Comparison of ENCODE assay signal across 18 cellular contexts in the genomic region with DNA sequence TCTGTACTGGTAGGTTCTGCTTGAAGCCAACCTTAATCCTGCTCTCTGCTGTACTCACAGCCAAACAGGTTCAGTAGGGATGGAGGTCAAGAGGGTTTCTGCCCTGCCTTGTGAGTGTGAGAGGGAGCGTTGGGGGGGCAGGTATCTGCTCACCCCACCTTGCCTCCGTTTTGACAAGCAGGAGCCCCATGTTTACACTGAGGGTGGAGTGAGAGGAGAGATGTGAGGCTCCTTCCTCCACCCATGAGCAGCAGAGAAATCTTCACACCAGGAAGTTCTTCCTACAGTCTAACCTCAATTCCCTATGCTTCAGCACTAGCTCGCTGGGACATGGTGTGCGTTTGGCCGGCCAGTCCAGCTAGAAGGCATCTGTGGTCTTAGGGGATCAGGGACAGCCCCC. TPM values are rescaled to one million over a fixed set of nuclear protein-coding genes. Genes with fewer than 3 reads are reported as not detected.
DNase-seq lines count a peak whose midpoint lies in the region; ATAC-seq and TF ChIP-seq lines count a peak whose summit lies in the region.
"Had no signal": no experiment of that assay in that cellular context is flagged by ENCODE, and none has a peak within 500 bp of the region (broad histone marks: within the 10 kb centered on the region; RNA-seq: fewer than 3 reads in every experiment).

No MANE protein-coding gene starts in this region.

- CTCF ChIA-PET in IMR-90 (lab: Yijun Ruan, JAX) (interaction anchor here (1.6 kb wide), 1 partner anchor 15 kb away, joined by 3 read pairs; no protein-coding TSS in a partner anchor), WTC11 (lab: Charles Lee) (interaction anchor here (0.8 to 3.6 kb wide), 6 partner anchors 12 to 120 kb away, joined by 3 to 23 read pairs (median 4); no protein-coding TSS in a partner anchor)

- peak overlapping the region; percentile 99 for H4K91ac ChIP-seq in IMR-90 (ENCODE audit: insufficient read depth, low read depth, low read length)

- peak overlapping the region; percentile 94 for H2AK9ac ChIP-seq in IMR-90 (replicated peaks; ENCODE audit: low read depth, low read length, poor library complexity)

- no peak overlapping the region for H3K4me2 ChIP-seq in IMR-90 (ENCODE audit: low read depth, low read length)
- H3K4me2 ChIP-seq: KMS-11 had no signal

- peak overlapping the region; percentile 26 for H3K23ac ChIP-seq in IMR-90 (ENCODE audit: low read depth, low read length)

- no peaks in the 10 kb centered on the region for H3K27me3 Mint-ChIP-seq in WTC11 (ENCODE audit: low read depth)

- H3K9me3 ChIP-seq in IMR-90 (ENCODE audit: control insufficient read depth, insufficient read depth, low read length) (no peaks in the 10 kb centered on the region), esophagus squamous epithelium (no peaks in the 10 kb centered on the region), HAP-1 (no peaks in the 10 kb centered on the region)
- H3K9me3 ChIP-seq: MG63 had no signal

- peak overlapping the region; percentile 5 for H3K27ac ChIP-seq in IMR-90 (ENCODE audit: insufficient read depth, low read length)
- peak overlapping the region in 3 of 4 donors; percentile 35 to 76 (median 72) for H3K27ac ChIP-seq in esophagus squamous epithelium
- H3K27ac ChIP-seq: HL-60, KMS-11 had no signal

- H4K8ac ChIP-seq in IMR-90 (ENCODE audit: low read depth in 2 of 2, low read length in 2 of 2) = peak overlapping the region; percentile 92 to 97; a peak in 3 of 4 replicates

- H3K27me3 ChIP-seq in IMR-90 (ENCODE audit: control insufficient read depth, insufficient read depth, low read length) (no peaks in the 10 kb centered on the region), esophagus squamous epithelium (no peaks in the 10 kb centered on the region), HAP-1 (ENCODE audit: low read depth) (no peaks in the 10 kb centered on the region)
- H3K27me3 ChIP-seq: MG63 had no signal

- ATAC-seq in IMR-90 (ENCODE audit: low read depth) (no peak), WTC11 (no peak), HG02852 (IDR thresholded peaks at IDR 0.05; ENCODE audit: unreplicated experiment) (no peak)

- TF ChIP-seq POLR2A in IMR-90 (IDR thresholded peaks at IDR 0.05; ENCODE audit: low read depth, low read length) (no peak), esophagus squamous epithelium (IDR thresholded peaks at IDR 0.05) (no peak)

- H2AFZ ChIP-seq in IMR-90 (replicated peaks; ENCODE audit: low read length, poor library complexity) = peak overlapping the region; percentile 76

- BruUV-seq in IMR-90 (replicated peaks; lab: Mats Ljungman, UMichigan) = no TSS peak

- H2AK5ac ChIP-seq in IMR-90 (ENCODE audit: low read depth, low read length) = peak overlapping the region; percentile 79

- H3K36me3 ChIP-seq in IMR-90 (ENCODE audit: control insufficient read depth, insufficient read depth, low read length) (no peaks in the 10 kb centered on the region), esophagus squamous epithelium (peaks cover 0 to under 1% (median 0%) of the 10 kb centered on the region in 3 donors), HAP-1 (replicated peaks) (no peaks in the 10 kb centered on the region)

- dilution Hi-C loops in IMR-90 (cut with HindIII; ENCODE audit: low sequenced_read_pairs, unreplicated experiment) = no loop called here

- no peak overlapping the region for H3K4me3 Mint-ChIP-seq in WTC11

- peak overlapping the region; percentile 72 for H2BK15ac ChIP-seq in IMR-90 (ENCODE audit: low read depth, low read length)

- POLR2A ChIA-PET in IMR-90 (lab: Charles Lee; ENCODE audit: unreplicated experiment) = no interaction called here
- POLR2A ChIA-PET in WTC11 (lab: Charles Lee) = no interaction called here

- H3K14ac ChIP-seq in IMR-90 (replicated peaks; ENCODE audit: low read depth, low read length) = peak overlapping the region; percentile 93

- peaks cover 0 to 71% of the 10 kb centered on the region in 2 experiments; a peak in 3 of 4 replicates for H3K79me1 ChIP-seq in IMR-90 (ENCODE audit: low read depth in 1 of 2, low read length in 2 of 2)

- peak overlapping the region; percentile 99 for H3K4ac ChIP-seq in IMR-90 (ENCODE audit: low read depth, low read length)

- no peak for TF ChIP-seq RAD21 in IMR-90 (IDR thresholded peaks at IDR 0.05; ENCODE audit: low read length)

- peak overlapping the region; percentile 53 for H3K18ac ChIP-seq in IMR-90 (ENCODE audit: low read depth, low read length)

- peak overlapping the region; percentile 99 for H2BK5ac ChIP-seq in IMR-90 (ENCODE audit: low read depth, low read length, poor library complexity, severe bottlenecking)

- no peaks in the 10 kb centered on the region for H3K36me3 Mint-ChIP-seq in WTC11

- H3K4me1 Mint-ChIP-seq in WTC11 = peaks cover 21% of the 10 kb centered on the region

- peak overlapping the region; percentile 100 for H2BK120ac ChIP-seq in IMR-90 (ENCODE audit: low read depth, low read length)

- H4K5ac ChIP-seq in IMR-90 (ENCODE audit: low read depth, low read length) = peak overlapping the region; percentile 64

- no peaks in the 10 kb centered on the region for H4K20me1 ChIP-seq in IMR-90 (ENCODE audit: insufficient read depth, low read length)

- H3K4me3 ChIP-seq in IMR-90 (ENCODE audit: insufficient read depth, low read depth, low read length) (no peak overlapping the region), esophagus squamous epithelium (no peak overlapping the region), HAP-1 (no peak overlapping the region)
- H3K4me3 ChIP-seq: MG63 had no signal

- no peak for TF ChIP-seq CTCF in IMR-90 (conservative IDR thresholded peaks at IDR 0.05; ENCODE audit: low read depth, low read length)
- TF ChIP-seq CTCF in WTC11 (IDR thresholded peaks at IDR 0.05) = no peak
- TF ChIP-seq CTCF in esophagus squamous epithelium (IDR thresholded peaks at IDR 0.05) = no peak

- H3K56ac ChIP-seq in IMR-90 (ENCODE audit: extremely low read depth, insufficient read depth, low read length) = peak overlapping the region; percentile 30; the same call in 1 of the 2 replicates

- no peak overlapping the region for H3K27ac Mint-ChIP-seq in WTC11

- H3K9ac ChIP-seq in IMR-90 (ENCODE audit: low read depth, low read length) = no peak overlapping the region
- H3K9ac ChIP-seq: KMS-11 had no signal

- DNase-seq in IMR-90 = no peak
- no peak for DNase-seq in WTC11 (ENCODE audit: low spot score)
- DNase-seq in esophagus squamous epithelium (lab: John Stamatoyannopoulos, UW) = no peak
- no peak for DNase-seq in HAP-1 (ENCODE audit: low spot score in 2 of 2)
- DNase-seq in NCI-H2107 (lab: John Stamatoyannopoulos, UW) = no peak
- DNase-seq in effector CD4-positive, alpha-beta T cell = no peak
- DNase-seq: DMS 273 treated with DMSO at 0.1 percent for 48 hours, MG63, NCI-H1092 treated with DMSO at 0.1 percent for 48 hours, NCI-H1694 treated with DMSO at 0.1 percent for 48 hours, NCI-H2171, NCI-H510A, RPMI8226 had no signal

- in situ Hi-C loops in IMR-90 (cut with MboI; ENCODE audit: low sequenced_read_pairs) (no loop called here), HAP-1 (cut with MboI; ENCODE audit: low sequenced_read_pairs) (no loop called here)

- intact Hi-C loops in IMR-90 (cut with micrococcal nuclease) (no loop called here), esophagus squamous epithelium (cut with DNase I) (no loop called here)

- H3K9me3 Mint-ChIP-seq in WTC11 = no peaks in the 10 kb centered on the region

- H3K4me1 ChIP-seq in IMR-90 (ENCODE audit: control insufficient read depth, insufficient read depth, low read length) (peaks cover 65% of the 10 kb centered on the region), esophagus squamous epithelium (peaks cover 48 to 100% (median 49%) of the 10 kb centered on the region in 3 donors), HAP-1 (no peaks in the 10 kb centered on the region)

- H3K9me1 ChIP-seq in IMR-90 (ENCODE audit: insufficient read depth, low read length) = peaks cover 68% of the 10 kb centered on the region

- H2BK20ac ChIP-seq in IMR-90 (ENCODE audit: low read depth, low read length) = peak overlapping the region; percentile 99

- no CpG with 5 or more reads among the region's 5 CpGs for WGBS in IMR-90 (ENCODE audit: extremely low coverage in 2 of 2, insufficient read length in 1 of 2), 2 experiments
- WGBS in esophagus squamous epithelium, 2 donors = 95% methylated on average over 5 of the region's 5 CpGs; no CpG with 5 or more reads in 1 of the 2 donors

TF ChIP-seq in IMR-90, 13 proteins besides CTCF, POLR2A, EP300 and RAD21 (continues in another document):
- no peak for TF ChIP-seq NFE2L2 (IDR thresholded peaks at IDR 0.05; ENCODE audit: low read depth, low read length)
- no peak for TF ChIP-seq CHD1 (IDR thresholded peaks at IDR 0.05; ENCODE audit: low read depth, low read length)
- TF ChIP-seq RCOR1 (IDR thresholded peaks at IDR 0.05; ENCODE audit: insufficient replicate concordance, low read length) = no peak

TF ChIP-seq in WTC11, 78 proteins besides CTCF, POLR2A, EP300 and RAD21:
- TF ChIP-seq GTF2I (CRISPR knock-in tag; conservative IDR thresholded peaks at IDR 0.05) (0 out of 2 replicates have a peak, but pooled peaks have one; percentile 34), RELA (CRISPR knock-in tag; IDR thresholded peaks at IDR 0.05; ENCODE audit: borderline replicate concordance) (no peak)

RNA-seq across cellular contexts. Expression of a gene that starts 4.2 kb away (rescaled TPM):
- total RNA-seq in IMR-90 (2012; rRNA removed) = 0.54 and 0.56 TPM in 2 replicates
- polyA plus RNA-seq in IMR-90 (2012; rRNA removed) = 3.4 TPM in 2 replicates
- 1.2 and 2.4 TPM in 2 replicates for polyA plus RNA-seq in IMR-90 (2012; cell fraction: cytosol; rRNA removed)
- 14.7 and 18.0 TPM in 2 replicates for polyA plus RNA-seq in IMR-90 (2012; cell fraction: nucleus; rRNA removed; ENCODE audit: low replicate concordance)
- total RNA-seq in WTC11 (2021) = 0.09 to 0.11 TPM (median 0.11 TPM) in 3 replicates
- total RNA-seq in esophagus squamous epithelium = 10 to 100 TPM; 11.4 to 39.6 (median 16.5) TPM
- total RNA-seq: H7; T-helper 1 cell treated with Interleukin-12 subunit alpha and Interleukin-12 subunit beta and Interleukin-4 antibody, amounts not matched to agents 30 ng/mL and 1 ng/mL, for 36 hours had no signal

RNA-seq across cellular contexts. Expression of a gene that starts 45.4 kb away (rescaled TPM):
- 0.54 and 1.4 TPM in 2 replicates for total RNA-seq in IMR-90 (2012; rRNA removed)
- polyA plus RNA-seq in IMR-90 (2012; rRNA removed) = 1.4 and 1.7 TPM in 2 replicates
- polyA plus RNA-seq in IMR-90 (2012; cell fraction: cytosol; rRNA removed) = 2.5 and 3.4 TPM in 2 replicates
- 0.60 and 1.7 TPM in 2 replicates for polyA plus RNA-seq in IMR-90 (2012; cell fraction: nucleus; rRNA removed; ENCODE audit: low replicate concordance)
- total RNA-seq in WTC11 (2021) = 10.6 to 11.5 TPM (median 11.4 TPM) in 3 replicates
- total RNA-seq in esophagus squamous epithelium = 100 to 1,000 TPM in 1 of 4 donors, 10 to 100 TPM in 3; 18.7 to 118 (median 64.4) TPM
